22 cellular contexts compared by ENCODE assay signal in genomic region chr11:66696186-66696585, GRCh38.
"Had no signal": no experiment of that assay in that cellular context is flagged by ENCODE, and none has a peak within 500 bp of the region (broad histone marks: within the 10 kb centered on the region; RNA-seq: fewer than 3 reads in every experiment).

No MANE protein-coding gene starts in this region.

- H3K4me3 Mint-ChIP-seq: activated CD4-positive, alpha-beta memory T cell treated with anti-CD3 and anti-CD28 coated beads, Interleukin-2, amount 10 ng/mL, durations not matched to agents 7 days and 5 days; activated CD4-positive, alpha-beta T cell treated with anti-CD3 and anti-CD28 coated beads for 36 hours; activated naive CD4-positive, alpha-beta T cell treated with anti-CD3 and anti-CD28 coated beads for 36 hours; activated naive CD8-positive, alpha-beta T cell; activated T-helper 17 cell treated with anti-CD3 and anti-CD28 coated beads, Interleukin-2, amount 50 U/mL, for 72 hours; brain; central memory CD8-positive, alpha-beta T cell had no signal

- H3K9me3 Mint-ChIP-seq: activated CD4-positive, alpha-beta memory T cell treated with anti-CD3 and anti-CD28 coated beads, Interleukin-2, amount 10 ng/mL, durations not matched to agents 7 days and 5 days; activated naive CD4-positive, alpha-beta T cell treated with anti-CD3 and anti-CD28 coated beads for 36 hours; activated T-helper 17 cell treated with anti-CD3 and anti-CD28 coated beads, Interleukin-2, amount 50 U/mL, for 72 hours; central memory CD8-positive, alpha-beta T cell had no signal

- ATAC-seq: activated CD4-positive, alpha-beta T cell treated with anti-CD3 and anti-CD28 coated beads for 36 hours; activated T-helper 17 cell treated with anti-CD3 and anti-CD28 coated beads, Interleukin-2, amount 50 U/mL, for 72 hours had no signal

- H3K4me1 Mint-ChIP-seq: activated CD4-positive, alpha-beta memory T cell treated with anti-CD3 and anti-CD28 coated beads, Interleukin-2, amount 10 ng/mL, durations not matched to agents 7 days and 5 days; activated T-helper 17 cell treated with anti-CD3 and anti-CD28 coated beads, Interleukin-2, amount 50 U/mL, for 72 hours; central memory CD8-positive, alpha-beta T cell had no signal

- H2AFZ ChIP-seq: PC-9 had no signal

- H3K27ac Mint-ChIP-seq: activated CD4-positive, alpha-beta memory T cell treated with anti-CD3 and anti-CD28 coated beads, Interleukin-2, amount 10 ng/mL, durations not matched to agents 7 days and 5 days; activated CD4-positive, alpha-beta T cell treated with anti-CD3 and anti-CD28 coated beads for 36 hours; activated naive CD4-positive, alpha-beta T cell treated with anti-CD3 and anti-CD28 coated beads for 36 hours; activated naive CD8-positive, alpha-beta T cell; activated T-helper 17 cell treated with anti-CD3 and anti-CD28 coated beads, Interleukin-2, amount 50 U/mL, for 72 hours had no signal

- H3K4me3 ChIP-seq: PC-9, SK-N-MC had no signal

- DNase-seq: activated CD4-positive, alpha-beta memory T cell treated with anti-CD3 and anti-CD28 coated beads, Interleukin-2, amount 10 ng/mL, durations not matched to agents 7 days and 5 days; activated CD4-positive, alpha-beta T cell treated with anti-CD3 and anti-CD28 coated beads for 36 hours; activated CD4-positive, alpha-beta T cell treated with anti-CD3 and anti-CD28 coated beads, Interleukin-2, amount 50 U/mL, for 1 hour; activated gamma-delta T cell; activated naive CD4-positive, alpha-beta T cell treated with anti-CD3 and anti-CD28 coated beads for 36 hours; activated T-cell treated with anti-CD3 and anti-CD28 coated beads for 4 hours; activated T-cell treated with anti-CD3 and anti-CD28 coated beads, Interleukin-2, amount 50 U/mL, for 48 hours; amygdala; NCI-H1092; NCI-H1417; NCI-H1930; NCI-H2107; NCI-H2171 treated with DMSO at 0.1 percent for 48 hours; NCI-H226; PC-9; T-helper 1 cell; WERI-Rb-1 had no signal

- H3K27me3 Mint-ChIP-seq: activated CD4-positive, alpha-beta memory T cell treated with anti-CD3 and anti-CD28 coated beads, Interleukin-2, amount 10 ng/mL, durations not matched to agents 7 days and 5 days; activated CD4-positive, alpha-beta T cell treated with anti-CD3 and anti-CD28 coated beads for 36 hours; activated naive CD8-positive, alpha-beta T cell; activated T-helper 17 cell treated with anti-CD3 and anti-CD28 coated beads, Interleukin-2, amount 50 U/mL, for 72 hours had no signal

- H3K27ac ChIP-seq: PC-9, WERI-Rb-1 had no signal

- H3K36me3 Mint-ChIP-seq: activated naive CD8-positive, alpha-beta T cell had no signal

- H3K4me2 ChIP-seq: PC-9 had no signal
